In genomic region chr14:100547633-100548294, GRCh38 we compare ENCODE assay signal across 8 cellular contexts.
DNase-seq lines count a peak whose midpoint lies in the region; ATAC-seq and TF ChIP-seq lines count a peak whose summit lies in the region.

No MANE protein-coding gene starts in this region.

- no peaks in the 10 kb centered on the region for H3K9me3 ChIP-seq in neutrophil

- peak overlapping the region; percentile 89 for H3K27ac ChIP-seq in neutrophil

- DNase-seq in stimulated activated CD4-positive, alpha-beta T cell treated with anti-CD3 and anti-CD28 coated beads, Interleukin-12 subunit alpha, Interleukin-12 subunit beta, amount 100 ng/mL, for 24 hours (ENCODE audit: low read depth in 2 of 2), result peak; percentile 10 to 19
- DNase-seq in stimulated activated CD4-positive, alpha-beta T cell treated with anti-CD3 and anti-CD28 coated beads, Interleukin-2, amount 100 ng/mL, for 48 hours, result no peak
- peak; percentile 86 for DNase-seq in SIG-M5 (lab: John Stamatoyannopoulos, UW)
- peak; percentile 78 for DNase-seq in central memory CD4-positive, alpha-beta T cell
- no peak for DNase-seq in NCI-H524 (lab: John Stamatoyannopoulos, UW)

- peaks cover 21% of the 10 kb centered on the region for H3K36me3 ChIP-seq in neutrophil

- H3K4me3 ChIP-seq in neutrophil (ENCODE audit: low read depth in 1 of 2, low read length in 1 of 2), result peak overlapping the region; percentile 68 to 73

- H3K4me1 ChIP-seq in neutrophil (ENCODE audit: control insufficient read depth in 1 of 2, insufficient read depth in 1 of 2, low read depth in 1 of 2, low read length in 1 of 2), result peaks cover 27 to 28% of the 10 kb centered on the region in 2 experiments

- no peak for TF ChIP-seq CTCF in neutrophil (IDR thresholded peaks at IDR 0.05)

- ATAC-seq in GM21619 (IDR thresholded peaks at IDR 0.05; ENCODE audit: unreplicated experiment) (no peak), GM18867 (IDR thresholded peaks at IDR 0.05; ENCODE audit: unreplicated experiment) (no peak)

- H3K27me3 ChIP-seq in neutrophil, result peaks cover 10% of the 10 kb centered on the region

Comparison
In these comparisons a context has a peak if more than half of its experiments do, and no peak if none do; other contexts are left out.
1. DNase-seq: peak in stimulated activated CD4-positive, alpha-beta T cell treated with anti-CD3 and anti-CD28 coated beads, Interleukin-12 subunit alpha, Interleukin-12 subunit beta, amount 100 ng/mL, for 24 hours (2 of 2), SIG-M5 (single experiment) and central memory CD4-positive, alpha-beta T cell (single experiment); none in stimulated activated CD4-positive, alpha-beta T cell treated with anti-CD3 and anti-CD28 coated beads, Interleukin-2, amount 100 ng/mL, for 48 hours (0 of 2) and NCI-H524 (0 of 2).